8 cellular contexts compared by ENCODE assay signal in genomic region chr1:32651461-32652073, GRCh38. TPM values are rescaled to one million over a fixed set of nuclear protein-coding genes. Genes with fewer than 3 reads are reported as not detected.
DNase-seq lines count a peak whose midpoint lies in the region; ATAC-seq and TF ChIP-seq lines count a peak whose summit lies in the region.

No MANE protein-coding gene starts in this region.

- H3K9me3 ChIP-seq in MG63 (no peaks in the 10 kb centered on the region), mononuclear cell (ENCODE audit: low read depth, low read length) (no peaks in the 10 kb centered on the region)

- no peak for TF ChIP-seq CTCF in AG09309 (IDR thresholded peaks at IDR 0.05; ENCODE audit: control insufficient read depth, insufficient read depth, low read depth, low read length, missing control alignments)

- H3K4me3 ChIP-seq in AG09309 (ENCODE audit: control insufficient read depth, low read depth, low read length), result peak overlapping the region; percentile 77
- H3K4me3 ChIP-seq in MG63, result peak overlapping the region; percentile 89
- peak overlapping the region; percentile 71 for H3K4me3 ChIP-seq in mononuclear cell (ENCODE audit: low read length)

- H3K36me3 ChIP-seq in MG63, result peaks cover 50% of the 10 kb centered on the region

- peaks cover 44% of the 10 kb centered on the region for H3K4me1 ChIP-seq in mononuclear cell (ENCODE audit: insufficient read depth, low read length)

- TF ChIP-seq POLR2A in GM18526 (IDR thresholded peaks at IDR 0.05; ENCODE audit: extremely low read depth, insufficient read length), result peak; percentile 25

- H3K27me3 ChIP-seq in MG63, result no peaks in the 10 kb centered on the region
- H3K27me3 ChIP-seq in mononuclear cell (ENCODE audit: insufficient read depth, low read length), result no peaks in the 10 kb centered on the region

- DNase-seq in AG09309 (ENCODE audit: low read depth) (no peak), MG63 (no peak), dedifferentiated amniotic fluid mesenchymal stem cell (ENCODE audit: extremely low spot score) (peak; percentile 24), iPS-NIHi11 (ENCODE audit: low spot score) (no peak), RPMI8226 (no peak)

- ATAC-seq in HG02798 (IDR thresholded peaks at IDR 0.05; ENCODE audit: poor library complexity, unreplicated experiment), result no peak

RNA-seq across cellular contexts. Expression of gene RBBP4, which starts 0.6 kb away (rescaled TPM):
- total RNA-seq in MG63 (2014; rRNA removed; shearing (Covaris generic); ENCODE audit: low replicate concordance), result 141 and 162 TPM in 2 replicates
- total RNA-seq in mononuclear cell, result 106 TPM

RNA-seq across cellular contexts. Expression of gene ZBTB8OS, which starts 1.2 kb away (rescaled TPM):
- 47.2 and 95.1 TPM in 2 replicates for total RNA-seq in MG63 (2014; rRNA removed; shearing (Covaris generic); ENCODE audit: low replicate concordance)
- total RNA-seq in mononuclear cell, result 34.5 TPM

RNA-seq across cellular contexts. Expression of gene SYNC, which starts 51.0 kb away (rescaled TPM):
- total RNA-seq in MG63 (2014; rRNA removed; shearing (Covaris generic); ENCODE audit: low replicate concordance), result 50.0 and 51.2 TPM in 2 replicates
- total RNA-seq in mononuclear cell, result 0.10 TPM

Comparison
In these comparisons a context has a peak if more than half of its experiments do, and no peak if none do; other contexts are left out.
1. RNA of gene SYNC, which starts 51.0 kb away (total RNA-seq): 50.0 to 51.2 TPM in MG63; 0.10 TPM in mononuclear cell (single experiment); every median in the first group is over 10 times any median in the second.
2. Peak in every context shown above with its lines, with median percentiles within 50 percentile points of each other: H3K4me3 ChIP-seq.